12 cellular contexts compared by ENCODE assay signal in genomic region chr7:66952343-66953043, GRCh38. TPM values are rescaled to one million over a fixed set of nuclear protein-coding genes. Genes with fewer than 3 reads are reported as not detected.
A peak's percentile ranks its signal among the peaks of the same experiment; 100 is the strongest.
DNase-seq lines count a peak whose midpoint lies in the region; ATAC-seq, FAIRE-seq and TF ChIP-seq lines count a peak whose summit lies in the region.
"Had no signal": no experiment of that assay in that cellular context is flagged by ENCODE, and none has a peak within 500 bp of the region (broad histone marks: within the 10 kb centered on the region; RNA-seq: fewer than 3 reads in every experiment).

No MANE protein-coding gene starts in this region.

- H3K9ac ChIP-seq in HUES48 (ENCODE audit: low read depth, low read length) = no peak overlapping the region
- H3K9ac ChIP-seq: BLaER1 treated with 17β-estradiol and CSF1 and Interleukin-3, amounts not matched to agents 10 nM and 100 nM had no signal

- FAIRE-seq in A549 (lab: Jason Lieb, UNC) = peak; percentile 32

- no peak for TF ChIP-seq POLR2A in A549 (IDR thresholded peaks at IDR 0.05; ENCODE audit: low read length)

- DNase-seq in A549 (ENCODE audit: low read depth in 1 of 2, low spot score in 1 of 2) (peak; percentile 85 to 86), T47D (ENCODE audit: low read depth in 1 of 2, low spot score in 1 of 2) (peak; percentile 25 to 33), kidney glomerular epithelial cell (lab: John Stamatoyannopoulos, UW) (peak; percentile 76), T-helper 2 cell (no peak), NCI-H128 (lab: John Stamatoyannopoulos, UW; ENCODE audit: unreplicated experiment) (no peak), C1 segment of cervical spinal cord (lab: John Stamatoyannopoulos, UW) (no peak)
- DNase-seq: NCI-H2107 had no signal

- H3K4me3 ChIP-seq in A549 (0 out of 3 replicates have a peak overlapping the region, but pooled peaks have one; percentile 12), HUES48 (ENCODE audit: low read depth, low read length) (no peak overlapping the region)
- H3K4me3 ChIP-seq: BLaER1 treated with 17β-estradiol and CSF1 and Interleukin-3, amounts not matched to agents 10 nM and 100 nM; cardiac muscle cell had no signal

- peaks cover 88% of the 10 kb centered on the region for H3K36me3 ChIP-seq in HUES48 (ENCODE audit: control insufficient read depth, insufficient read depth, low read length)

- peak overlapping the region; percentile 75 for H3K4me2 ChIP-seq in A549
- H3K4me2 ChIP-seq: BLaER1 treated with 17β-estradiol and CSF1 and Interleukin-3, amounts not matched to agents 10 nM and 100 nM had no signal

- 26% methylated on average over 11 of the region's 11 CpGs for WGBS in A549 (ENCODE audit: missing lambda C conversion rate)

- peaks cover 23% of the 10 kb centered on the region for H3K4me1 ChIP-seq in A549
- H3K4me1 ChIP-seq in HUES48 (ENCODE audit: control insufficient read depth, insufficient read depth, low read length) = no peaks in the 10 kb centered on the region
- H3K4me1 ChIP-seq: BLaER1 treated with 17β-estradiol and CSF1 and Interleukin-3, amounts not matched to agents 10 nM and 100 nM had no signal

- no peaks in the 10 kb centered on the region for H3K9me3 ChIP-seq in A549
- H3K9me3 ChIP-seq in HUES48 (ENCODE audit: control insufficient read depth, insufficient read depth, low read length) = no peaks in the 10 kb centered on the region
- H3K9me3 ChIP-seq: BLaER1 treated with 17β-estradiol and CSF1 and Interleukin-3, amounts not matched to agents 10 nM and 100 nM had no signal

- TF ChIP-seq RAD21 in A549 (conservative IDR thresholded peaks at IDR 0.05 in 1 of 2, IDR thresholded peaks at IDR 0.05 in 1 of 2) = 0 out of 5 replicates have a peak, but pooled peaks of 1 of the 2 experiments have one; percentile 17

- H3K27ac ChIP-seq in A549 (peak overlapping the region; percentile 90 to 93), HUES48 (ENCODE audit: low read depth, low read length) (peak overlapping the region; percentile 78)
- H3K27ac ChIP-seq: BLaER1 treated with 17β-estradiol and CSF1 and Interleukin-3, amounts not matched to agents 10 nM and 100 nM; cardiac muscle cell had no signal

- ATAC-seq in A549 (peak; percentile 94), GM19463 (IDR thresholded peaks at IDR 0.05; ENCODE audit: unreplicated experiment) (no peak)
- ATAC-seq: natural killer cell treated with Interleukin-12 subunit alpha and Interleukin-12 subunit beta and Interleukin-15 and Interleukin-18, amount 100 ng/mL, for 72 hours had no signal

- POLR2A ChIA-PET in A549 (lab: Yijun Ruan, JAX) = interaction anchor here (0.8 to 1.2 kb wide), 3 partner anchors 32 to 108 kb away, joined by 3 read pairs; partner anchors contain the start of gene TMEM248

- CTCF ChIA-PET in A549 (lab: Yijun Ruan, JAX) = interaction anchor here (0.8 kb wide), 1 partner anchor 88 kb away, joined by 3 read pairs; no protein-coding TSS in a partner anchor

- H3K27me3 ChIP-seq in HUES48 (ENCODE audit: control insufficient read depth, insufficient read depth, low read length) = no peaks in the 10 kb centered on the region
- H3K27me3 ChIP-seq: BLaER1 treated with 17β-estradiol and CSF1 and Interleukin-3, amounts not matched to agents 10 nM and 100 nM; cardiac muscle cell had no signal

- TF ChIP-seq EP300 in A549 (IDR thresholded peaks at IDR 0.05) = peak in 1 of 2 experiments; percentile 40; a peak in 1 of 5 replicates

- no peak for TF ChIP-seq CTCF in A549 (IDR thresholded peaks at IDR 0.05)

- in situ Hi-C loops in T47D (cut with HindIII; ENCODE audit: low pct_unique_long_range_greater_than_20kb, low sequenced_read_pairs) = no loop called here

TF ChIP-seq in A549, 52 proteins besides CTCF, POLR2A, EP300 and RAD21:
- TF ChIP-seq MAX (IDR thresholded peaks at IDR 0.05) = peak; percentile 79
- TF ChIP-seq FOSL2 (IDR thresholded peaks at IDR 0.05) = peak; percentile 23; the same call in 1 of the 2 replicates
- peak; percentile 68 for TF ChIP-seq FOSL2 (CRISPR knock-in tag; IDR thresholded peaks at IDR 0.05)
- TF ChIP-seq JUN (IDR thresholded peaks at IDR 0.05) = peak in 1 of 2 experiments; percentile 58; a peak in 2 of 5 replicates
- peak; percentile 29 for TF ChIP-seq MAFK (IDR thresholded peaks at IDR 0.05; ENCODE audit: partially characterized antibody)
- TF ChIP-seq REST (IDR thresholded peaks at IDR 0.05) = no peak
- 0 out of 2 replicates have a peak, but pooled peaks have one; percentile 18 for TF ChIP-seq JUNB (IDR thresholded peaks at IDR 0.05)
- TF ChIP-seq, protein P1, sequence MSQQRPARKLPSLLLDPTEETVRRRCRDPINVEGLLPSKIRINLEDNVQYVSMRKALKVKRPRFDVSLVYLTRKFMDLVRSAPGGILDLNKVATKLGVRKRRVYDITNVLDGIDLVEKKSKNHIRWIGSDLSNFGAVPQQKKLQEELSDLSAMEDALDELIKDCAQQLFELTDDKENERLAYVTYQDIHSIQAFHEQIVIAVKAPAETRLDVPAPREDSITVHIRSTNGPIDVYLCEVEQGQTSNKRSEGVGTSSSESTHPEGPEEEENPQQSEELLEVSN (IDR thresholded peaks at IDR 0.05; ENCODE audit: borderline replicate concordance, low read depth) = peak; percentile 22; the same call in 1 of the 2 replicates
- TF ChIP-seq GATA3 (IDR thresholded peaks at IDR 0.05; ENCODE audit: borderline replicate concordance) = peak; percentile 32; the same call in 1 of the 2 replicates
- TF ChIP-seq ESRRA (IDR thresholded peaks at IDR 0.05; ENCODE audit: borderline replicate concordance, low read length) = peak; percentile 62; the same call in 1 of the 2 replicates
- no peak for TF ChIP-seq CBX8 (IDR thresholded peaks at IDR 0.05)
- no peak for TF ChIP-seq USF2 (IDR thresholded peaks at IDR 0.05)

RNA-seq across cellular contexts. Expression of gene TMEM248, which starts 31.5 kb away (rescaled TPM):
- 128 and 139 TPM in 2 replicates for polyA plus RNA-seq in A549 (2011; rRNA removed)
- polyA plus RNA-seq in A549 (2012; cell fraction: cytosol; rRNA removed) = 169 and 196 TPM in 2 replicates
- polyA plus RNA-seq in A549 (2012; cell fraction: nucleus; rRNA removed) = 106 and 138 TPM in 2 replicates
- polyA plus RNA-seq in A549 (2017; fragmentation: RNase III; extraction: RNeasy Plus Mini Kit Qiagen cat#74134 plus additional on column Dnase treatment) = 53.7 to 57.4 TPM (median 55.3 TPM) in 3 replicates
- polyA minus RNA-seq in A549 (2011; rRNA and poly(A)+ RNA removed) = 304 and 345 TPM in 2 replicates

RNA-seq across cellular contexts. Expression of gene SBDS, which starts 42.9 kb away (rescaled TPM):
- polyA plus RNA-seq in A549 (2011; rRNA removed) (57.1 and 101 TPM in 2 replicates), A549 (2017; fragmentation: RNase III; extraction: RNeasy Plus Mini Kit Qiagen cat#74134 plus additional on column Dnase treatment) (80.2 to 97.7 TPM (median 82.7 TPM) in 3 replicates)
- polyA plus RNA-seq in A549 (2012; cell fraction: cytosol; rRNA removed) = 41.1 and 44.5 TPM in 2 replicates
- 15.7 and 19.4 TPM in 2 replicates for polyA plus RNA-seq in A549 (2012; cell fraction: nucleus; rRNA removed)
- 9.4 and 11.1 TPM in 2 replicates for polyA minus RNA-seq in A549 (2011; rRNA and poly(A)+ RNA removed)

RNA-seq across cellular contexts. Expression of gene TYW1, which starts 44.1 kb away (rescaled TPM):
- polyA plus RNA-seq in A549 (2011; rRNA removed) (22.8 and 26.9 TPM in 2 replicates), A549 (2017; fragmentation: RNase III; extraction: RNeasy Plus Mini Kit Qiagen cat#74134 plus additional on column Dnase treatment) (15.3 to 15.9 TPM (median 15.6 TPM) in 3 replicates)
- 9.4 and 9.7 TPM in 2 replicates for polyA plus RNA-seq in A549 (2012; cell fraction: cytosol; rRNA removed)
- 9.1 and 11.2 TPM in 2 replicates for polyA plus RNA-seq in A549 (2012; cell fraction: nucleus; rRNA removed)
- polyA minus RNA-seq in A549 (2011; rRNA and poly(A)+ RNA removed) = 22.6 and 25.7 TPM in 2 replicates

Comparison
In these comparisons a context has a peak if more than half of its experiments do, and no peak if none do; other contexts are left out.
1. DNase-seq: peak in A549 (2 of 2), T47D (2 of 2) and kidney glomerular epithelial cell (single experiment); none in T-helper 2 cell (0 of 5), NCI-H128 (single experiment) and C1 segment of cervical spinal cord (0 of 14).